1 cellular context compared by ENCODE assay signal in genomic region chr7:35454575-35455385, GRCh38.
A peak's percentile ranks its signal among the peaks of the same experiment; 100 is the strongest.
TF ChIP-seq lines count a peak whose summit lies in the region.

No MANE protein-coding gene starts in this region.

TF ChIP-seq in WTC11, 78 proteins besides CTCF, POLR2A, EP300 and RAD21 (continued from another document):
- no peak for TF ChIP-seq ZSCAN18 (CRISPR knock-in tag; IDR thresholded peaks at IDR 0.05)
- TF ChIP-seq ARID4B (CRISPR knock-in tag; IDR thresholded peaks at IDR 0.05; ENCODE audit: borderline replicate concordance) = no peak
- 0 out of 2 replicates have a peak, but pooled peaks have one; percentile 47 for TF ChIP-seq FOXP4 (CRISPR knock-in tag; IDR thresholded peaks at IDR 0.05)
TF ChIP-seq in WTC11: peak in this region for 3.
